ENCODE assay signal across 21 cellular contexts in genomic region chr1:226589008-226589733, GRCh38. TPM values are rescaled to one million over a fixed set of nuclear protein-coding genes. Genes with fewer than 3 reads are reported as not detected.
DNase-seq lines count a peak whose midpoint lies in the region; ATAC-seq and TF ChIP-seq lines count a peak whose summit lies in the region.
"Had no signal": no experiment of that assay in that cellular context is flagged by ENCODE, and none has a peak within 500 bp of the region (broad histone marks: within the 10 kb centered on the region; RNA-seq: fewer than 3 reads in every experiment).

No MANE protein-coding gene starts in this region.

- H3K4me3 Mint-ChIP-seq in glutamatergic neuron (ENCODE audit: unreplicated experiment): no peak overlapping the region
- H3K4me3 Mint-ChIP-seq: activated CD4-positive, alpha-beta memory T cell treated with anti-CD3 and anti-CD28 coated beads for 36 hours; CD14-positive monocyte; natural killer cell treated with Interleukin-12 subunit alpha and Interleukin-12 subunit beta and Interleukin-15 and Interleukin-18, amount 100 ng/mL, for 72 hours; T-helper 1 cell treated with Interleukin-12 subunit alpha and Interleukin-12 subunit beta and Interleukin-4 antibody, amounts not matched to agents 30 μg/mL and 1 μg/mL, for 36 hours; WTC11 had no signal

- H3K4me3 ChIP-seq in cardiac fibroblast (replicated peaks in 1 of 2; ENCODE audit: low read depth in 2 of 2, low read length in 2 of 2) (no peak overlapping the region), right atrium auricular region (no peak overlapping the region), sigmoid colon (no peak overlapping the region)

- H3K4me1 ChIP-seq in right atrium auricular region (no peaks in the 10 kb centered on the region), sigmoid colon (peaks cover 0 to 16% (median 12%) of the 10 kb centered on the region in 4 donors)

- H3K27ac ChIP-seq in right atrium auricular region (peak overlapping the region; percentile 39 to 61), sigmoid colon (peak overlapping the region; percentile 27 to 59 (median 48))

- ATAC-seq in GM18502 (IDR thresholded peaks at IDR 0.05; ENCODE audit: poor library complexity, unreplicated experiment): no peak
- ATAC-seq: natural killer cell treated with Interleukin-12 subunit alpha and Interleukin-12 subunit beta and Interleukin-15 and Interleukin-18, amount 100 ng/mL, for 72 hours; WTC11 had no signal

- H3K4me1 Mint-ChIP-seq in glutamatergic neuron (ENCODE audit: low read depth, unreplicated experiment): peaks cover 26% of the 10 kb centered on the region

- TF ChIP-seq EP300 in sigmoid colon (IDR thresholded peaks at IDR 0.05): no peak

- H3K9me3 ChIP-seq in right atrium auricular region (no peaks in the 10 kb centered on the region), sigmoid colon (no peaks in the 10 kb centered on the region)

- H3K36me3 ChIP-seq in right atrium auricular region: no peaks in the 10 kb centered on the region
- no peaks in the 10 kb centered on the region for H3K36me3 ChIP-seq in sigmoid colon

- DNase-seq in ELF-1 (ENCODE audit: low read depth, low spot score) (peak; percentile 18), cardiac fibroblast (ENCODE audit: low read depth in 2 of 2) (peak; percentile 45 to 50), right atrium auricular region (ENCODE audit: low spot score) (no peak), sigmoid colon (peak; percentile 81), pons (ENCODE audit: low spot score) (no peak), glutamatergic neuron (no peak), NCI-H2029 treated with DMSO at 0.1 percent for 48 hours (lab: John Stamatoyannopoulos, UW) (no peak)
- DNase-seq: activated CD4-positive, alpha-beta memory T cell treated with anti-CD3 and anti-CD28 coated beads for 36 hours; activated naive CD4-positive, alpha-beta T cell treated with Interleukin-2 at 50 U/mL for 16 hours; activated T-cell treated with anti-CD3 and anti-CD28 coated beads, Interleukin-2, amount 50 U/mL, for 1 hour; H7; NCI-H1930; NCI-H510A treated with DMSO at 0.1 percent for 48 hours; SHP77 treated with DMSO at 0.1 percent for 48 hours; stimulated activated naive CD4-positive, alpha-beta T cell treated with Interleukin-2 at 50 U/mL for 16 hours; trophoblast cell had no signal

- intact Hi-C loops in sigmoid colon (cut with DNase I): no loop called here

- no peak for TF ChIP-seq CTCF in cardiac fibroblast (IDR thresholded peaks at IDR 0.05; ENCODE audit: low read depth, low read length)
- TF ChIP-seq CTCF in right atrium auricular region (IDR thresholded peaks at IDR 0.05): no peak
- TF ChIP-seq CTCF in sigmoid colon (IDR thresholded peaks at IDR 0.05): no peak
- TF ChIP-seq CTCF in glutamatergic neuron (IDR thresholded peaks at IDR 0.05; ENCODE audit: partially characterized antibody, unreplicated experiment): no peak

- H3K9me3 Mint-ChIP-seq in glutamatergic neuron (ENCODE audit: unreplicated experiment): peaks cover 17% of the 10 kb centered on the region
- H3K9me3 Mint-ChIP-seq: activated CD4-positive, alpha-beta memory T cell treated with anti-CD3 and anti-CD28 coated beads for 36 hours; natural killer cell treated with Interleukin-12 subunit alpha and Interleukin-12 subunit beta and Interleukin-15 and Interleukin-18, amount 100 ng/mL, for 72 hours; T-helper 1 cell treated with Interleukin-12 subunit alpha and Interleukin-12 subunit beta and Interleukin-4 antibody, amounts not matched to agents 30 μg/mL and 1 μg/mL, for 36 hours; WTC11 had no signal

- no peaks in the 10 kb centered on the region for H3K27me3 ChIP-seq in right atrium auricular region
- no peaks in the 10 kb centered on the region for H3K27me3 ChIP-seq in sigmoid colon

- TF ChIP-seq POLR2A in sigmoid colon (IDR thresholded peaks at IDR 0.05): no peak

- H3K36me3 Mint-ChIP-seq in glutamatergic neuron (ENCODE audit: unreplicated experiment): peaks cover 4% of the 10 kb centered on the region
- H3K36me3 Mint-ChIP-seq: activated CD4-positive, alpha-beta memory T cell treated with anti-CD3 and anti-CD28 coated beads for 36 hours; CD14-positive monocyte; natural killer cell treated with Interleukin-12 subunit alpha and Interleukin-12 subunit beta and Interleukin-15 and Interleukin-18, amount 100 ng/mL, for 72 hours; WTC11 had no signal

- no peak overlapping the region for H3K27ac Mint-ChIP-seq in glutamatergic neuron (ENCODE audit: unreplicated experiment)
- H3K27ac Mint-ChIP-seq: activated CD4-positive, alpha-beta memory T cell treated with anti-CD3 and anti-CD28 coated beads for 36 hours; natural killer cell treated with Interleukin-12 subunit alpha and Interleukin-12 subunit beta and Interleukin-15 and Interleukin-18, amount 100 ng/mL, for 72 hours; T-helper 1 cell treated with Interleukin-12 subunit alpha and Interleukin-12 subunit beta and Interleukin-4 antibody, amounts not matched to agents 30 μg/mL and 1 μg/mL, for 36 hours; WTC11 had no signal

- H3K27me3 Mint-ChIP-seq in glutamatergic neuron (ENCODE audit: unreplicated experiment): peaks cover 17% of the 10 kb centered on the region
- H3K27me3 Mint-ChIP-seq: activated CD4-positive, alpha-beta memory T cell treated with anti-CD3 and anti-CD28 coated beads for 36 hours had no signal

- 80 to 87% methylated on average over 11 of the region's 11 CpGs for WGBS in sigmoid colon, 2 donors

RNA-seq across cellular contexts. Expression of gene STUM, which starts 40.6 kb away (rescaled TPM):
- total RNA-seq in right atrium auricular region (under 1 TPM; 0.43 to 0.70 TPM), sigmoid colon (10 to 100 TPM in 3 of 4 donors, 1 to 10 TPM in 1; 3.9 to 16.9 (median 13.6) TPM), glutamatergic neuron (ENCODE audit: unreplicated experiment) (11.0 TPM)
- 1 to 10 TPM in 1 of 3 donors, under 1 TPM in 2; under 0.01 to 7.2 (median 0.23) TPM for polyA plus RNA-seq in sigmoid colon
- total RNA-seq: activated CD4-positive, alpha-beta memory T cell treated with anti-CD3 and anti-CD28 coated beads for 36 hours; natural killer cell treated with Interleukin-12 subunit alpha and Interleukin-12 subunit beta and Interleukin-15 and Interleukin-18, amount 100 ng/mL, for 72 hours had no signal
- polyA plus RNA-seq: CD14-positive monocyte had no signal

Comparison
In these comparisons a context has a peak if more than half of its experiments do, and no peak if none do; other contexts are left out.
1. DNase-seq: peak in ELF-1 (single experiment), cardiac fibroblast (2 of 2) and sigmoid colon (single experiment); none in right atrium auricular region (single experiment), pons (single experiment), glutamatergic neuron (single experiment) and NCI-H2029 treated with DMSO at 0.1 percent for 48 hours (single experiment).